21 cellular contexts compared by ENCODE assay signal in genomic region chr9:79698988-79699387, GRCh38.
"Had no signal": no experiment of that assay in that cellular context is flagged by ENCODE, and none has a peak within 500 bp of the region (broad histone marks: within the 10 kb centered on the region; RNA-seq: fewer than 3 reads in every experiment).

No MANE protein-coding gene starts in this region.

- H3K9me3 Mint-ChIP-seq: IgD-negative memory B cell had no signal

- H3K4me3 Mint-ChIP-seq: IgD-negative memory B cell had no signal

- ATAC-seq: K562 had no signal

- DNase-seq: Kasumi-1, MM.1S, NCI-H1092, NCI-H1105 treated with DMSO at 0.1 percent for 48 hours, NCI-H1417 treated with DMSO at 0.1 percent for 48 hours, NCI-H146, NCI-H1694 treated with DMSO at 0.1 percent for 48 hours, NCI-H1930, NCI-H2081, NCI-H2107, NCI-H226, NCI-H446, NCI-H510A, NCI-H524 treated with DMSO at 0.1 percent for 48 hours, NCI-H69, NCI-H774, Right ventricle myocardium superior, RPMI8226, SIG-M5 had no signal

- H3K27me3 Mint-ChIP-seq: IgD-negative memory B cell had no signal
